Comparison of ENCODE assay signal across 14 cellular contexts in the genomic region with DNA sequence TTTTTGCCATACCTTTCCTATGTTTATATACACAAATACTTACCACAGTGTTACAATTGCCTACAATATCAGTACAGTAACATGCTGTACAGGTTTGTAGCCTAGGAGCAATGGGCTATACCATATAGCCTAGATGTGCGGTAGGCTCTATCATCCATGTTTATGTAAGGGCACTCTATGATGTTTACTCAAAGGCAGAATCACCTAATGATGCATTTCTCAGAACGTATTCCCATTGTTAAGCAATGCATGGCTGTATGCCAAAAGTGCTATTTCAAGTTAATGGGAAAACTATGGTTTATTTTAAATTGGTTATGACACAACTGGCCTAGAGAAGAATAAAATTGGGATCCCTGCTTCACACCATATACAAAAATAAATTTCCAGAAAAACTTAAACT. TPM values are rescaled to one million over a fixed set of nuclear protein-coding genes. Genes with fewer than 3 reads are reported as not detected.
A peak's percentile ranks its signal among the peaks of the same experiment; 100 is the strongest.
DNase-seq lines count a peak whose midpoint lies in the region; ATAC-seq, FAIRE-seq and TF ChIP-seq lines count a peak whose summit lies in the region.
"Had no signal": no experiment of that assay in that cellular context is flagged by ENCODE, and none has a peak within 500 bp of the region (broad histone marks: within the 10 kb centered on the region; RNA-seq: fewer than 3 reads in every experiment).

No MANE protein-coding gene starts in this region.

- H3K4me2 ChIP-seq in HepG2 (ENCODE audit: low read depth, low read length) = no peak overlapping the region

- no peak for TF ChIP-seq POLR2A in HepG2 (IDR thresholded peaks at IDR 0.05; ENCODE audit: insufficient read depth in 1 of 2, low read depth in 2 of 2, low read length in 2 of 2)

- H3K9me3 Mint-ChIP-seq in CD8-positive, alpha-beta memory T cell = no peaks in the 10 kb centered on the region
- H3K9me3 Mint-ChIP-seq: HFFc6 had no signal

- H3K27ac ChIP-seq in liver (ENCODE audit: low read depth in 1 of 2, low read length in 2 of 2) (no peak overlapping the region), HepG2 (ENCODE audit: extremely low read length, insufficient read depth, low read length) (no peak overlapping the region)
- H3K27ac ChIP-seq in CD8-positive, alpha-beta memory T cell (ENCODE audit: low read depth, low read length) = no peak overlapping the region
- H3K27ac ChIP-seq: body of pancreas, parathyroid adenoma had no signal

- no peaks in the 10 kb centered on the region for H4K20me1 ChIP-seq in HepG2 (ENCODE audit: insufficient read depth, low read length)

- 24% methylated on average over 2 of the region's 2 CpGs for WGBS in liver
- 5% methylated on average over 2 of the region's 2 CpGs for WGBS in HepG2 (ENCODE audit: low lambda C conversion rate)

- TF ChIP-seq EP300 in HepG2 (IDR thresholded peaks at IDR 0.05; ENCODE audit: low read depth in 2 of 2, low read length in 2 of 2) (no peak), HepG2 (CRISPR knock-in tag; IDR thresholded peaks at IDR 0.05; ENCODE audit: borderline replicate concordance) (no peak)

- POLR2A ChIA-PET in HepG2 (lab: Yijun Ruan, JAX) = no interaction called here
- POLR2A ChIA-PET in CD8-positive, alpha-beta memory T cell (lab: Charles Lee) = no interaction called here

- no peak overlapping the region for H3K9ac ChIP-seq in liver (ENCODE audit: low read depth in 1 of 2, low read length in 2 of 2)
- no peak overlapping the region for H3K9ac ChIP-seq in HepG2 (ENCODE audit: insufficient read depth, low read depth, low read length)
- H3K9ac ChIP-seq: parathyroid adenoma had no signal

- CTCF ChIA-PET in HepG2 (lab: Yijun Ruan, JAX; ENCODE audit: low intra/inter-chr PET ratio, low total read pairs) = no interaction called here
- CTCF ChIA-PET in CD8-positive, alpha-beta memory T cell (lab: Charles Lee) = no interaction called here

- no peaks in the 10 kb centered on the region for H3K36me3 Mint-ChIP-seq in CD8-positive, alpha-beta memory T cell

- TF ChIP-seq RAD21 in liver (IDR thresholded peaks at IDR 0.05) (no peak), HepG2 (CRISPR knock-in tag; IDR thresholded peaks at IDR 0.05) (no peak)

- H3K79me2 ChIP-seq in HepG2 (ENCODE audit: insufficient read depth, low read length) = no peaks in the 10 kb centered on the region
- H3K79me2 ChIP-seq: parathyroid adenoma had no signal

- in situ Hi-C loops in HepG2 (cut with HindIII; ENCODE audit: extremely low pct_ligation_motif_present, low pct_unique_long_range_greater_than_20kb) = no loop called here

- H3K27me3 ChIP-seq in liver (ENCODE audit: control insufficient read depth in 4 of 4, insufficient read depth in 4 of 4, low read length in 3 of 4) (no peaks in the 10 kb centered on the region), HepG2 (ENCODE audit: control insufficient read depth in 1 of 2, insufficient read depth in 2 of 2, low read length in 2 of 2) (no peaks in the 10 kb centered on the region; a peak in 1 of 5 replicates)
- H3K27me3 ChIP-seq in CD8-positive, alpha-beta memory T cell (ENCODE audit: insufficient read depth, low read length, poor library complexity, severe bottlenecking) = no peaks in the 10 kb centered on the region
- H3K27me3 ChIP-seq: body of pancreas had no signal

- FAIRE-seq in HepG2 (lab: Jason Lieb, UNC) = no peak

- H3K36me3 ChIP-seq in liver (ENCODE audit: control insufficient read depth in 4 of 4, insufficient read depth in 3 of 4, low read depth in 1 of 4, low read length in 3 of 4) = no peaks in the 10 kb centered on the region
- H3K36me3 ChIP-seq in HepG2 (replicated peaks in 1 of 2; ENCODE audit: control insufficient read depth in 1 of 2, insufficient read depth in 2 of 2, low read length in 2 of 2) = no peaks in the 10 kb centered on the region
- no peaks in the 10 kb centered on the region for H3K36me3 ChIP-seq in CD8-positive, alpha-beta memory T cell (ENCODE audit: insufficient read depth, low read length)

- H3K27ac Mint-ChIP-seq in CD8-positive, alpha-beta memory T cell = no peak overlapping the region
- H3K27ac Mint-ChIP-seq: B cell, HFFc6 had no signal

- TF ChIP-seq CTCF in liver (IDR thresholded peaks at IDR 0.05; ENCODE audit: low read depth, low read length, missing input control) = no peak
- TF ChIP-seq CTCF in HepG2 (CRISPR knock-in tag; IDR thresholded peaks at IDR 0.05) = no peak

- H3K4me1 ChIP-seq in liver (ENCODE audit: control insufficient read depth in 4 of 4, insufficient read depth in 4 of 4, low read length in 3 of 4) (no peaks in the 10 kb centered on the region), HepG2 (ENCODE audit: insufficient read depth, low read length) (no peaks in the 10 kb centered on the region)
- H3K4me1 ChIP-seq in CD8-positive, alpha-beta memory T cell (ENCODE audit: insufficient read depth, low read length) = no peaks in the 10 kb centered on the region
- H3K4me1 ChIP-seq: parathyroid adenoma had no signal

- H3K9me3 ChIP-seq in liver (ENCODE audit: control insufficient read depth in 4 of 4, low read length in 3 of 4) = no peaks in the 10 kb centered on the region
- H3K9me3 ChIP-seq in HepG2 (ENCODE audit: low read length) = no peaks in the 10 kb centered on the region
- H3K9me3 ChIP-seq in CD8-positive, alpha-beta memory T cell (ENCODE audit: low read length) = no peaks in the 10 kb centered on the region
- H3K9me3 ChIP-seq: body of pancreas had no signal

- H3K27me3 Mint-ChIP-seq in CD8-positive, alpha-beta memory T cell = peaks cover 15 to 26% of the 10 kb centered on the region in 2 donors
- H3K27me3 Mint-ChIP-seq: B cell had no signal

- no peak overlapping the region for H3K4me3 Mint-ChIP-seq in CD8-positive, alpha-beta memory T cell
- H3K4me3 Mint-ChIP-seq: B cell, HFFc6 had no signal

- intact Hi-C loops in HepG2 (cut with micrococcal nuclease; ENCODE audit: unreplicated experiment) = no loop called here

- ATAC-seq in HepG2 = no peak
- ATAC-seq: body of pancreas had no signal

- H3K4me3 ChIP-seq in liver (ENCODE audit: low read depth in 1 of 3, low read length in 3 of 3) (no peak overlapping the region), HepG2 (replicated peaks in 1 of 3; ENCODE audit: insufficient read depth in 1 of 3, low read depth in 2 of 3, low read length in 3 of 3) (no peak overlapping the region)
- H3K4me3 ChIP-seq in CD8-positive, alpha-beta memory T cell (ENCODE audit: low read length) = no peak overlapping the region
- H3K4me3 ChIP-seq: body of pancreas had no signal

- no peak for DNase-seq in HepG2 (ENCODE audit: low spot score)
- peak; percentile 90 for DNase-seq in NCI-H345 (lab: John Stamatoyannopoulos, UW)
- peak; percentile 53 for DNase-seq in fibroblast of gingiva (ENCODE audit: low read depth)
- DNase-seq in activated CD8-positive, alpha-beta memory T cell treated with anti-CD3 and anti-CD28 coated beads, Interleukin-2, amount 50 U/mL, for 4 hours = no peak
- no peak for DNase-seq in CD8-positive, alpha-beta memory T cell
- DNase-seq in stimulated activated CD4-positive, alpha-beta T cell treated with anti-CD3 and anti-CD28 coated beads, Interleukin-4, amount 100 ng/mL, for 24 hours = no peak
- no peak for DNase-seq in Kasumi-1 (lab: John Stamatoyannopoulos, UW)
- DNase-seq: body of pancreas; stimulated activated CD4-positive, alpha-beta T cell treated with anti-CD3 and anti-CD28 coated beads, Interleukin-2, amount 100 ng/mL, for 24 hours; stimulated activated naive CD4-positive, alpha-beta T cell treated with Interleukin-2 at 50 U/mL for 16 hours had no signal

- H3K4me1 Mint-ChIP-seq in CD8-positive, alpha-beta memory T cell = peaks cover 5 to 7% (median 6%) of the 10 kb centered on the region in 3 donors

- no peak overlapping the region for H2AFZ ChIP-seq in HepG2 (ENCODE audit: low read length)
- H2AFZ ChIP-seq: parathyroid adenoma had no signal

- no TSS peak for BruUV-seq in HepG2 (replicated peaks; lab: Mats Ljungman, UMichigan)

RNA-seq across cellular contexts. Expression of a gene that starts 36.9 kb away (rescaled TPM):
- total RNA-seq in liver (1 to 10 TPM; 2.2 to 4.2 TPM), HepG2 (2016; rRNA removed; fragmentation: Illumina TruSeq; extraction: Trizol) (1.2 and 1.9 TPM in 2 replicates)
- polyA plus RNA-seq in liver (1 to 10 TPM; 1.6 to 2.9 TPM), HepG2 (2011; rRNA removed) (1.8 and 2.0 TPM in 2 replicates)
- 1.3 and 2.3 TPM in 2 replicates for total RNA-seq in HepG2 (2016; cell fraction: cytosol; rRNA removed; fragmentation: Illumina TruSeq; extraction: Trizol; ENCODE audit: low read depth)
- 1.1 and 1.8 TPM in 2 replicates for total RNA-seq in HepG2 (2016; cell fraction: insoluble cytoplasmic fraction; rRNA removed; fragmentation: Illumina TruSeq; extraction: Trizol)
- 0.83 and 0.87 TPM in 2 replicates for total RNA-seq in HepG2 (2016; cell fraction: membrane; rRNA removed; fragmentation: Illumina TruSeq; extraction: Trizol)
- total RNA-seq in HepG2 (2016; cell fraction: nucleus; rRNA removed; fragmentation: Illumina TruSeq; extraction: Trizol) = 2.7 and 3.4 TPM in 2 replicates
- 1.5 and 2.1 TPM in 2 replicates for polyA plus RNA-seq in HepG2 (2011; cell fraction: cytosol; rRNA removed)
- polyA plus RNA-seq in HepG2 (2011; cell fraction: nucleus; rRNA removed) = 3.3 and 3.6 TPM in 2 replicates
- polyA plus RNA-seq in HepG2 (2012) = 1.3 and 2.0 TPM in 2 replicates
- polyA plus RNA-seq in HepG2 (2016; cell fraction: cytosol; fragmentation: Illumina TruSeq; extraction: Trizol; ENCODE audit: low read depth) = 0.15 and 0.40 TPM in 2 replicates
- 0.84 and 1.1 TPM in 2 replicates for polyA plus RNA-seq in HepG2 (2016; cell fraction: insoluble cytoplasmic fraction; fragmentation: Illumina TruSeq; extraction: Trizol; ENCODE audit: low read depth)
- polyA plus RNA-seq in HepG2 (2016; cell fraction: membrane; fragmentation: Illumina TruSeq; extraction: Trizol; ENCODE audit: low read depth) = 0.19 and 0.37 TPM in 2 replicates
- polyA plus RNA-seq in HepG2 (2016; cell fraction: nucleus; fragmentation: Illumina TruSeq; extraction: Trizol; ENCODE audit: insufficient read depth, low read depth) = 2.4 and 3.5 TPM in 2 replicates
- 20.5 and 35.1 TPM in 2 replicates for polyA minus RNA-seq in HepG2 (2011; rRNA and poly(A)+ RNA removed; ENCODE audit: low replicate concordance)
- polyA minus RNA-seq in HepG2 (2011; cell fraction: cytosol; rRNA and poly(A)+ RNA removed) = 2.0 and 2.4 TPM in 2 replicates
- 7.2 and 9.3 TPM in 2 replicates for polyA minus RNA-seq in HepG2 (2011; cell fraction: nucleus; rRNA and poly(A)+ RNA removed)
- total RNA-seq in CD8-positive, alpha-beta memory T cell = 1 to 10 TPM; 2.4 to 2.5 TPM
- polyA plus RNA-seq in CD8-positive, alpha-beta memory T cell = 2.6 TPM

RNA-seq across cellular contexts. Expression of a gene that starts 41.0 kb away (rescaled TPM):
- total RNA-seq in liver = under 1 TPM in 1 of 2 donors, not detected in 1; 0.17 TPM
- polyA plus RNA-seq in liver = under 1 TPM in 1 of 2 donors, not detected in 1; 0.09 TPM
- not detected in 2 replicates for total RNA-seq in HepG2 (2016; rRNA removed; fragmentation: Illumina TruSeq; extraction: Trizol)
- total RNA-seq in HepG2 (2016; cell fraction: cytosol; rRNA removed; fragmentation: Illumina TruSeq; extraction: Trizol; ENCODE audit: low read depth) = not detected in 2 replicates
- total RNA-seq in HepG2 (2016; cell fraction: insoluble cytoplasmic fraction; rRNA removed; fragmentation: Illumina TruSeq; extraction: Trizol) = not detected in 2 replicates
- not detected in 2 replicates for total RNA-seq in HepG2 (2016; cell fraction: membrane; rRNA removed; fragmentation: Illumina TruSeq; extraction: Trizol)
- not detected in 2 replicates for total RNA-seq in HepG2 (2016; cell fraction: nucleus; rRNA removed; fragmentation: Illumina TruSeq; extraction: Trizol)
- 0.05 and 0.20 TPM in 2 replicates for polyA plus RNA-seq in HepG2 (2011; rRNA removed)
- not detected in 2 replicates for polyA plus RNA-seq in HepG2 (2011; cell fraction: cytosol; rRNA removed)
- 0.08 TPM in 1 of 2 replicates, not detected in the other for polyA plus RNA-seq in HepG2 (2011; cell fraction: nucleus; rRNA removed)
- polyA plus RNA-seq in HepG2 (2012) = 0.27 and 0.86 TPM in 2 replicates
- polyA plus RNA-seq in HepG2 (2016; cell fraction: cytosol; fragmentation: Illumina TruSeq; extraction: Trizol; ENCODE audit: low read depth) = not detected in 2 replicates
- polyA plus RNA-seq in HepG2 (2016; cell fraction: insoluble cytoplasmic fraction; fragmentation: Illumina TruSeq; extraction: Trizol; ENCODE audit: low read depth) = not detected in 2 replicates
- not detected in 2 replicates for polyA plus RNA-seq in HepG2 (2016; cell fraction: membrane; fragmentation: Illumina TruSeq; extraction: Trizol; ENCODE audit: low read depth)
- polyA plus RNA-seq in HepG2 (2016; cell fraction: nucleus; fragmentation: Illumina TruSeq; extraction: Trizol; ENCODE audit: insufficient read depth, low read depth) = not detected in 2 replicates
- polyA minus RNA-seq in HepG2 (2011; rRNA and poly(A)+ RNA removed; ENCODE audit: low replicate concordance) = not detected in 2 replicates
- polyA minus RNA-seq in HepG2 (2011; cell fraction: cytosol; rRNA and poly(A)+ RNA removed) = not detected in 2 replicates
- polyA minus RNA-seq in HepG2 (2011; cell fraction: nucleus; rRNA and poly(A)+ RNA removed) = 0.25 TPM in 1 of 2 replicates, not detected in the other
- not detected for total RNA-seq in CD8-positive, alpha-beta memory T cell
- not detected for polyA plus RNA-seq in CD8-positive, alpha-beta memory T cell
- total RNA-seq: HFFc6 had no signal

Comparison
In these comparisons a context has a peak if more than half of its experiments do, and no peak if none do; other contexts are left out.
1. DNase-seq: peak in NCI-H345 (single experiment) and fibroblast of gingiva (single experiment); none in HepG2 (single experiment), activated CD8-positive, alpha-beta memory T cell treated with anti-CD3 and anti-CD28 coated beads, Interleukin-2, amount 50 U/mL, for 4 hours (single experiment), CD8-positive, alpha-beta memory T cell (0 of 5), stimulated activated CD4-positive, alpha-beta T cell treated with anti-CD3 and anti-CD28 coated beads, Interleukin-4, amount 100 ng/mL, for 24 hours (single experiment) and Kasumi-1 (0 of 2).